ENCODE assay signal across 29 cellular contexts in genomic region chr1:18635070-18635577, GRCh38. TPM values are rescaled to one million over a fixed set of nuclear protein-coding genes. Genes with fewer than 3 reads are reported as not detected.
DNase-seq lines count a peak whose midpoint lies in the region; ATAC-seq, FAIRE-seq and TF ChIP-seq lines count a peak whose summit lies in the region.
"Had no signal": no experiment of that assay in that cellular context is flagged by ENCODE, and none has a peak within 500 bp of the region (broad histone marks: within the 10 kb centered on the region; RNA-seq: fewer than 3 reads in every experiment).

No MANE protein-coding gene starts in this region.

- H3K4me3 Mint-ChIP-seq in GM23338 (peak overlapping the region; percentile 66; the same call in 1 of the 3 replicates), WTC11 (0 out of 2 replicates have a peak overlapping the region, but pooled peaks have one; percentile 12)

- intact Hi-C loops in endothelial cell of umbilical vein (cut with micrococcal nuclease): no loop called here

- no peak overlapping the region for H2BK120ac ChIP-seq in trophoblast cell (ENCODE audit: insufficient read depth, low read length, poor library complexity)

- in situ Hi-C loops in G401 (cut with HindIII; ENCODE audit: low sequenced_read_pairs): no loop called here

- no peak overlapping the region for H4K8ac ChIP-seq in trophoblast cell (ENCODE audit: low read depth, low read length)

- H3K4me1 Mint-ChIP-seq in GM23338: peaks cover 71% of the 10 kb centered on the region
- peaks cover 78% of the 10 kb centered on the region for H3K4me1 Mint-ChIP-seq in WTC11

- H3K27me3 Mint-ChIP-seq in GM23338 (ENCODE audit: insufficient read depth, low read depth, poor library complexity) (peaks cover 98% of the 10 kb centered on the region), WTC11 (ENCODE audit: low read depth) (peaks cover 99% of the 10 kb centered on the region)

- peaks cover 46% of the 10 kb centered on the region for H3F3A ChIP-seq in GM23338 (replicated peaks; ENCODE audit: low read depth)

- no peak for FAIRE-seq in endothelial cell of umbilical vein (lab: Jason Lieb, UNC)
- FAIRE-seq: GM18507 had no signal

- no peak for TF ChIP-seq CTCF in GM23338 (conservative IDR thresholded peaks at IDR 0.05; ENCODE audit: low read depth in 2 of 2)
- no peak for TF ChIP-seq CTCF in WTC11 (IDR thresholded peaks at IDR 0.05)
- TF ChIP-seq CTCF in endothelial cell of umbilical vein (IDR thresholded peaks at IDR 0.05; ENCODE audit: extremely low read depth in 1 of 2, insufficient read depth in 1 of 2, low read depth in 1 of 2, low read length in 2 of 2): no peak
- TF ChIP-seq CTCF in coronary artery (IDR thresholded peaks at IDR 0.05): no peak

- no peaks in the 10 kb centered on the region for H3K79me2 ChIP-seq in GM23338 (replicated peaks; ENCODE audit: insufficient read depth)
- H3K79me2 ChIP-seq in endothelial cell of umbilical vein (ENCODE audit: control insufficient read depth, insufficient read depth, low read length): no peaks in the 10 kb centered on the region
- no peaks in the 10 kb centered on the region for H3K79me2 ChIP-seq in trophoblast cell (ENCODE audit: control insufficient read depth, insufficient read depth, low read length, poor library complexity)

- no peak overlapping the region for H2BK5ac ChIP-seq in trophoblast cell (ENCODE audit: low read depth, low read length, poor library complexity)

- H3K27me3 ChIP-seq in GM23338 (ENCODE audit: insufficient read depth) (peaks cover 99% of the 10 kb centered on the region), endothelial cell of umbilical vein (ENCODE audit: control insufficient read depth in 2 of 2, insufficient read depth in 2 of 2, low read length in 2 of 2) (peaks cover 88 to 93% of the 10 kb centered on the region in 2 experiments), trophoblast cell (ENCODE audit: insufficient read depth, low read length) (peaks cover 95% of the 10 kb centered on the region)

- no peaks in the 10 kb centered on the region for H3K9me2 ChIP-seq in GM23338 (ENCODE audit: insufficient read depth)

- no TSS peak for BruUV-seq in endothelial cell of umbilical vein (replicated peaks; lab: Mats Ljungman, UMichigan)

- H4K91ac ChIP-seq in trophoblast cell (ENCODE audit: low read depth, low read length): no peak overlapping the region

- CTCF ChIA-PET in WTC11 (lab: Charles Lee): no interaction called here
- CTCF ChIA-PET in endothelial cell of umbilical vein (lab: Charles Lee): interaction anchor here (1.1 kb wide), 1 partner anchor 17 kb away, joined by 3 read pairs; no protein-coding TSS in a partner anchor

- H3K27ac Mint-ChIP-seq in GM23338 (no peak overlapping the region), WTC11 (no peak overlapping the region)
- H3K27ac Mint-ChIP-seq: CD4-positive, CD25-positive, alpha-beta regulatory T cell had no signal

- DNase-seq in GM23338 (ENCODE audit: low spot score): no peak
- no peak for DNase-seq in WTC11 (ENCODE audit: low spot score)
- DNase-seq in endothelial cell of umbilical vein (ENCODE audit: low read depth, low spot score): no peak
- DNase-seq in trophoblast cell: no peak
- no peak for DNase-seq in coronary artery (ENCODE audit: low spot score)
- DNase-seq in G401 (ENCODE audit: low spot score): no peak
- DNase-seq in stimulated activated CD8-positive, alpha-beta memory T cell treated with anti-CD3 and anti-CD28 coated beads, Interleukin-4, amount 100 ng/mL, for 48 hours: no peak
- DNase-seq: CD4-positive, CD25-positive, alpha-beta regulatory T cell; DMS153; DND-41; HCEC 1CT; KBM-7; MV-4-11; NCI-H1105; NCI-H1436 treated with DMSO at 0.1 percent for 48 hours; NCI-H187 treated with DMSO at 0.1 percent for 48 hours; NCI-H774; PC-9; SJCRH30 had no signal

- H3K79me1 ChIP-seq in trophoblast cell (ENCODE audit: low read length): no peaks in the 10 kb centered on the region

- no peak for TF ChIP-seq POLR2A in endothelial cell of umbilical vein (IDR thresholded peaks at IDR 0.05; ENCODE audit: low read depth, low read length)

- H3K9ac ChIP-seq in endothelial cell of umbilical vein (replicated peaks; ENCODE audit: extremely low read depth, insufficient read depth, low read length): no peak overlapping the region
- H3K9ac ChIP-seq in trophoblast cell (ENCODE audit: low read length): no peak overlapping the region
- H3K9ac ChIP-seq: BLaER1 had no signal

- H3K27ac ChIP-seq in GM23338 (ENCODE audit: low read depth): no peak overlapping the region
- no peak overlapping the region for H3K27ac ChIP-seq in endothelial cell of umbilical vein (ENCODE audit: insufficient read depth, low read depth, low read length)
- no peak overlapping the region for H3K27ac ChIP-seq in trophoblast cell (ENCODE audit: low read depth, low read length)
- no peak overlapping the region for H3K27ac ChIP-seq in coronary artery
- H3K27ac ChIP-seq: BLaER1, HL-60, PC-9, SJCRH30 had no signal

- no CpG with 5 or more reads among the region's 5 CpGs for WGBS in trophoblast cell (ENCODE audit: extremely low coverage, insufficient coverage, insufficient read length)

- no peak overlapping the region for H2AK5ac ChIP-seq in trophoblast cell (ENCODE audit: low read length)

- H3K9me3 Mint-ChIP-seq in GM23338 (peaks cover 3% of the 10 kb centered on the region), WTC11 (no peaks in the 10 kb centered on the region)

- POLR2A ChIA-PET in WTC11 (lab: Charles Lee): no interaction called here
- POLR2A ChIA-PET in endothelial cell of umbilical vein (lab: Charles Lee): no interaction called here

- H3K4me3 ChIP-seq in GM23338: no peak overlapping the region
- no peak overlapping the region for H3K4me3 ChIP-seq in endothelial cell of umbilical vein (replicated peaks in 1 of 3; ENCODE audit: insufficient read depth in 1 of 3, low read depth in 1 of 3, low read length in 3 of 3)
- peak overlapping the region; percentile 23 for H3K4me3 ChIP-seq in trophoblast cell (ENCODE audit: low read depth, low read length)
- no peak overlapping the region for H3K4me3 ChIP-seq in coronary artery
- H3K4me3 ChIP-seq: BLaER1, PC-9, SJCRH30 had no signal

- H3K4ac ChIP-seq in trophoblast cell (ENCODE audit: low read depth, low read length): no peak overlapping the region

- H4K12ac ChIP-seq in trophoblast cell (ENCODE audit: low read depth, low read length): no peak overlapping the region

- no peaks in the 10 kb centered on the region for H3K9me1 ChIP-seq in endothelial cell of umbilical vein (replicated peaks; ENCODE audit: control insufficient read depth, extremely low read depth, insufficient read depth, low read length)

- H2AFZ ChIP-seq in GM23338 (no peak overlapping the region), endothelial cell of umbilical vein (ENCODE audit: low read depth, low read length) (no peak overlapping the region), trophoblast cell (ENCODE audit: insufficient read depth, low read length, poor library complexity) (no peak overlapping the region)
- H2AFZ ChIP-seq: PC-9 had no signal

- peaks cover 59% of the 10 kb centered on the region for H3K4me1 ChIP-seq in GM23338 (ENCODE audit: insufficient read depth)
- no peaks in the 10 kb centered on the region for H3K4me1 ChIP-seq in endothelial cell of umbilical vein (ENCODE audit: control insufficient read depth, extremely low read depth, insufficient read depth, low read length)
- H3K4me1 ChIP-seq in trophoblast cell (ENCODE audit: control insufficient read depth in 1 of 2, insufficient read depth in 2 of 2, low read length in 2 of 2): peaks cover 0 to 2% of the 10 kb centered on the region in 2 experiments
- H3K4me1 ChIP-seq: SJCRH30 had no signal

- H3K14ac ChIP-seq in trophoblast cell (ENCODE audit: low read length): no peak overlapping the region

- no peak overlapping the region for H3K18ac ChIP-seq in trophoblast cell (ENCODE audit: low read length)

- ATAC-seq in GM23338 (no peak), WTC11 (no peak), HG02642 (IDR thresholded peaks at IDR 0.05; ENCODE audit: poor library complexity, unreplicated experiment) (no peak)
- ATAC-seq: Right ventricle myocardium inferior had no signal

- peak overlapping the region; percentile 47 for H3K23ac ChIP-seq in trophoblast cell (ENCODE audit: low read length)

- H4K20me1 ChIP-seq in GM23338 (replicated peaks; ENCODE audit: insufficient read depth) (peaks cover 28% of the 10 kb centered on the region), endothelial cell of umbilical vein (replicated peaks; ENCODE audit: control insufficient read depth, extremely low read depth, insufficient read depth, low read length) (no peaks in the 10 kb centered on the region)

- H3K36me3 Mint-ChIP-seq in GM23338 (ENCODE audit: low read depth) (no peaks in the 10 kb centered on the region; the same call in 2 of the 3 replicates), WTC11 (no peaks in the 10 kb centered on the region)
- H3K36me3 Mint-ChIP-seq: CD4-positive, CD25-positive, alpha-beta regulatory T cell had no signal

- H3K9me3 ChIP-seq in endothelial cell of umbilical vein (replicated peaks; ENCODE audit: control insufficient read depth, insufficient read depth, low read length): no peaks in the 10 kb centered on the region
- peaks cover 5% of the 10 kb centered on the region for H3K9me3 ChIP-seq in trophoblast cell (ENCODE audit: insufficient read depth, low read depth, low read length)
- H3K9me3 ChIP-seq: BLaER1, SJCRH30 had no signal

- dilution Hi-C loops in endothelial cell of umbilical vein (cut with MboI; ENCODE audit: extremely low pct_ligation_motif_present, low sequenced_read_pairs): no loop called here

- H2BK12ac ChIP-seq in trophoblast cell (ENCODE audit: low read length): no peak overlapping the region

- H3K36me3 ChIP-seq in GM23338 (ENCODE audit: insufficient read depth) (no peaks in the 10 kb centered on the region; the same call in 1 of the 2 replicates), endothelial cell of umbilical vein (ENCODE audit: control insufficient read depth in 2 of 2, extremely low read depth in 1 of 2, insufficient read depth in 2 of 2, low read length in 2 of 2) (no peaks in the 10 kb centered on the region), trophoblast cell (ENCODE audit: control insufficient read depth in 1 of 2, insufficient read depth in 2 of 2, low read length in 2 of 2) (no peaks in the 10 kb centered on the region)
- H3K36me3 ChIP-seq: BLaER1, SJCRH30 had no signal

- H3K4me2 ChIP-seq in GM23338 (no peak overlapping the region), endothelial cell of umbilical vein (ENCODE audit: insufficient read depth, low read length) (no peak overlapping the region), trophoblast cell (ENCODE audit: low read length) (no peak overlapping the region)
- H3K4me2 ChIP-seq: BLaER1, PC-9 had no signal

RNA-seq across cellular contexts. Expression of gene PAX7, which starts 4.5 kb away (rescaled TPM):
- 0.03 TPM in 1 of 2 replicates, not detected in the other for total RNA-seq in GM23338 (2014; rRNA removed; shearing (Covaris generic))
- polyA plus RNA-seq in GM23338 (2016; fragmentation: Nextera tagmentation; extraction: Ambion mirVana) (not detected in 2 replicates), endothelial cell of umbilical vein (not detected in 2 replicates)
- total RNA-seq in WTC11 (2021) (0.24 to 0.73 TPM (median 0.37 TPM) in 3 replicates), endothelial cell of umbilical vein (not detected in 2 replicates)
- polyA plus RNA-seq in endothelial cell of umbilical vein (2011; cell fraction: cytosol; rRNA removed): not detected in 2 replicates
- not detected in 2 replicates for polyA plus RNA-seq in endothelial cell of umbilical vein (2011; cell fraction: nucleus; rRNA removed)
- not detected in 2 replicates for polyA plus RNA-seq in endothelial cell of umbilical vein (2012)
- not detected in 2 replicates for polyA minus RNA-seq in endothelial cell of umbilical vein
- not detected for polyA minus RNA-seq in endothelial cell of umbilical vein (2011; cell fraction: cytosol; rRNA and poly(A)+ RNA removed)
- not detected in 2 replicates for polyA minus RNA-seq in endothelial cell of umbilical vein (2011; cell fraction: nucleus; rRNA and poly(A)+ RNA removed)
- 0.01 TPM in 1 of 2 replicates, not detected in the other for polyA plus RNA-seq in trophoblast cell (2013)
- not detected in 2 replicates for total RNA-seq in G401 (2014; rRNA removed; shearing (Covaris generic))
- total RNA-seq: A172; CD4-positive, CD25-positive, alpha-beta regulatory T cell; LHCN-M2; MCF 10A; PC-9; Right ventricle myocardium inferior; RPMI7951 had no signal
- polyA plus RNA-seq: AG04450; CD4-positive, CD25-positive, alpha-beta regulatory T cell had no signal
